8 cellular contexts compared by ENCODE assay signal in genomic region chr3:97909830-97910229, GRCh38.
A peak's percentile ranks its signal among the peaks of the same experiment; 100 is the strongest.
DNase-seq lines count a peak whose midpoint lies in the region; ATAC-seq and TF ChIP-seq lines count a peak whose summit lies in the region.
"Not testable (repeated sequence)": the region's sequence is repeated elsewhere in the genome, so short reads cannot be mapped to it uniquely, and the experiment has no call there.

No MANE protein-coding gene starts in this region.

- H3K36me3 ChIP-seq in CD4-positive, CD25-positive, alpha-beta regulatory T cell (ENCODE audit: control insufficient read depth, insufficient read depth, low read length); Caco-2 (ENCODE audit: control insufficient read depth, insufficient read depth, low read length); KOPT-K1 (ENCODE audit: insufficient read depth, low read length); naive thymus-derived CD4-positive, alpha-beta T cell (ENCODE audit: control insufficient read depth in 2 of 3, insufficient read depth in 3 of 3, low read length in 3 of 3); neutrophil: not testable (repeated sequence)

- peak in 1 of 3 donors; percentile 19 for DNase-seq in CD4-positive, CD25-positive, alpha-beta regulatory T cell
- not testable (repeated sequence) for DNase-seq in Caco-2; T-helper 2 cell treated with Interferon-gamma antibody and Interleukin-4, amounts not matched to agents 5 μg/mL and 100 μg/mL, for 36 hours (ENCODE audit: low spot score); activated CD4-positive, alpha-beta memory T cell treated with anti-CD3 and anti-CD28 coated beads, Interleukin-2, amount 10 ng/mL, durations not matched to agents 7 days and 5 days
- DNase-seq in effector memory CD8-positive, alpha-beta T cell = peak in 1 of 3 experiments; percentile 9
- DNase-seq in naive thymus-derived CD4-positive, alpha-beta T cell = peak in 2 of 9 donors; percentile 5 to 25

- H3K4me1 Mint-ChIP-seq in CD4-positive, CD25-positive, alpha-beta regulatory T cell = peaks cover 22 to 39% (median 32%) of the 10 kb centered on the region in 4 donors
- H3K4me1 Mint-ChIP-seq in Caco-2 (ENCODE audit: low read depth, unreplicated experiment) = not testable (repeated sequence)
- H3K4me1 Mint-ChIP-seq in T-helper 2 cell treated with Interferon-gamma antibody and Interleukin-4, amounts not matched to agents 5 μg/mL and 100 μg/mL, for 36 hours (ENCODE audit: low read depth) = peaks cover 22% of the 10 kb centered on the region
- H3K4me1 Mint-ChIP-seq in activated CD4-positive, alpha-beta memory T cell treated with anti-CD3 and anti-CD28 coated beads, Interleukin-2, amount 10 ng/mL, durations not matched to agents 7 days and 5 days = peaks cover 37% of the 10 kb centered on the region
- H3K4me1 Mint-ChIP-seq in effector memory CD8-positive, alpha-beta T cell (ENCODE audit: low read depth in 2 of 2) = peaks cover 20 to 23% of the 10 kb centered on the region in 2 donors
- peaks cover 15 to 30% (median 21%) of the 10 kb centered on the region in 7 donors for H3K4me1 Mint-ChIP-seq in naive thymus-derived CD4-positive, alpha-beta T cell

- H3K4me1 ChIP-seq in CD4-positive, CD25-positive, alpha-beta regulatory T cell (ENCODE audit: control insufficient read depth, insufficient read depth, low read length, poor library complexity, severe bottlenecking) = peaks cover 18% of the 10 kb centered on the region
- peaks cover 10% of the 10 kb centered on the region for H3K4me1 ChIP-seq in Caco-2
- peaks cover 17 to 18% of the 10 kb centered on the region in 2 donors for H3K4me1 ChIP-seq in naive thymus-derived CD4-positive, alpha-beta T cell (ENCODE audit: control insufficient read depth in 2 of 2, insufficient read depth in 2 of 2, low read length in 2 of 2)
- H3K4me1 ChIP-seq in neutrophil (ENCODE audit: control insufficient read depth in 1 of 2, insufficient read depth in 1 of 2, low read depth in 1 of 2, low read length in 1 of 2) = peaks cover 8 to 16% of the 10 kb centered on the region in 2 experiments

- not testable (repeated sequence) for H3K4me3 ChIP-seq in CD4-positive, CD25-positive, alpha-beta regulatory T cell (ENCODE audit: low read depth, low read length); Caco-2 (ENCODE audit: low read depth, low read length); naive thymus-derived CD4-positive, alpha-beta T cell (ENCODE audit: low read length); neutrophil (ENCODE audit: low read depth in 1 of 2, low read length in 1 of 2)

- not testable (repeated sequence) for H3K27me3 ChIP-seq in CD4-positive, CD25-positive, alpha-beta regulatory T cell (ENCODE audit: control insufficient read depth, insufficient read depth, low read length); Caco-2 (replicated peaks; ENCODE audit: control insufficient read depth, insufficient read depth, low read length); naive thymus-derived CD4-positive, alpha-beta T cell (ENCODE audit: control insufficient read depth in 2 of 2, insufficient read depth in 2 of 2, low read length in 2 of 2); neutrophil

- peak overlapping the region; percentile 80 to 95 (median 86) for H3K4me3 Mint-ChIP-seq in CD4-positive, CD25-positive, alpha-beta regulatory T cell
- peak overlapping the region; percentile 72 for H3K4me3 Mint-ChIP-seq in Caco-2 (ENCODE audit: unreplicated experiment)
- peak overlapping the region; percentile 81 for H3K4me3 Mint-ChIP-seq in T-helper 2 cell treated with Interferon-gamma antibody and Interleukin-4, amounts not matched to agents 5 μg/mL and 100 μg/mL, for 36 hours
- H3K4me3 Mint-ChIP-seq in activated CD4-positive, alpha-beta memory T cell treated with anti-CD3 and anti-CD28 coated beads, Interleukin-2, amount 10 ng/mL, durations not matched to agents 7 days and 5 days = peak overlapping the region; percentile 87
- H3K4me3 Mint-ChIP-seq in effector memory CD8-positive, alpha-beta T cell = peak overlapping the region; percentile 89 to 91
- peak overlapping the region in 6 of 10 donors; percentile 66 to 89 (median 84) for H3K4me3 Mint-ChIP-seq in naive thymus-derived CD4-positive, alpha-beta T cell

- H3K9me3 Mint-ChIP-seq in CD4-positive, CD25-positive, alpha-beta regulatory T cell = peaks cover 0 to 17% (median 0%) of the 10 kb centered on the region in 7 donors
- H3K9me3 Mint-ChIP-seq in Caco-2 (ENCODE audit: unreplicated experiment); T-helper 2 cell treated with Interferon-gamma antibody and Interleukin-4, amounts not matched to agents 5 μg/mL and 100 μg/mL, for 36 hours; effector memory CD8-positive, alpha-beta T cell: not testable (repeated sequence)
- H3K9me3 Mint-ChIP-seq in activated CD4-positive, alpha-beta memory T cell treated with anti-CD3 and anti-CD28 coated beads, Interleukin-2, amount 10 ng/mL, durations not matched to agents 7 days and 5 days = peaks cover 10% of the 10 kb centered on the region
- H3K9me3 Mint-ChIP-seq in naive thymus-derived CD4-positive, alpha-beta T cell = peaks cover 0 to 31% (median 8%) of the 10 kb centered on the region in 11 donors

- BruUV-seq in Caco-2 (replicated peaks; lab: Mats Ljungman, UMichigan) = not testable (repeated sequence)

- H3K27ac ChIP-seq in CD4-positive, CD25-positive, alpha-beta regulatory T cell (ENCODE audit: insufficient read depth, low read length, poor library complexity, severe bottlenecking); naive thymus-derived CD4-positive, alpha-beta T cell (ENCODE audit: low read depth, low read length): not testable (repeated sequence)
- H3K27ac ChIP-seq in KOPT-K1 (ENCODE audit: low read depth, low read length, poor library complexity, severe bottlenecking) (peak overlapping the region; percentile 44), neutrophil (peak overlapping the region; percentile 77)

- peaks cover 23% of the 10 kb centered on the region for H3K36me3 Mint-ChIP-seq in CD4-positive, CD25-positive, alpha-beta regulatory T cell
- H3K36me3 Mint-ChIP-seq in Caco-2 (ENCODE audit: insufficient read depth, unreplicated experiment); effector memory CD8-positive, alpha-beta T cell (ENCODE audit: insufficient read depth): not testable (repeated sequence)
- H3K36me3 Mint-ChIP-seq in T-helper 2 cell treated with Interferon-gamma antibody and Interleukin-4, amounts not matched to agents 5 μg/mL and 100 μg/mL, for 36 hours (ENCODE audit: low read depth) = peaks cover 19% of the 10 kb centered on the region
- H3K36me3 Mint-ChIP-seq in activated CD4-positive, alpha-beta memory T cell treated with anti-CD3 and anti-CD28 coated beads, Interleukin-2, amount 10 ng/mL, durations not matched to agents 7 days and 5 days (ENCODE audit: low read depth) = peaks cover 46% of the 10 kb centered on the region
- peaks cover 0 to 41% (median 4%) of the 10 kb centered on the region in 5 donors for H3K36me3 Mint-ChIP-seq in naive thymus-derived CD4-positive, alpha-beta T cell

- CTCF ChIA-PET in Caco-2 (lab: Charles Lee); naive thymus-derived CD4-positive, alpha-beta T cell (lab: Charles Lee): not testable (repeated sequence)
- CTCF ChIA-PET in activated CD4-positive, alpha-beta memory T cell treated with anti-CD3 and anti-CD28 coated beads, Interleukin-2, amount 10 ng/mL, durations not matched to agents 7 days and 5 days (lab: Charles Lee) = interaction anchor here (1.1 kb wide), 1 partner anchor 11 kb away, joined by 3 read pairs; no protein-coding TSS in a partner anchor

- POLR2A ChIA-PET in Caco-2 (lab: Charles Lee); naive thymus-derived CD4-positive, alpha-beta T cell (lab: Charles Lee): not testable (repeated sequence)
- POLR2A ChIA-PET in activated CD4-positive, alpha-beta memory T cell treated with anti-CD3 and anti-CD28 coated beads, Interleukin-2, amount 10 ng/mL, durations not matched to agents 7 days and 5 days (lab: Charles Lee) = interaction anchor here (1.1 to 1.8 kb wide), 2 partner anchors 88 to 145 kb away, joined by 3 to 5 read pairs; partner anchors contain the start of genes ARL6 and CRYBG3

- intact Hi-C loops in Caco-2 (cut with micrococcal nuclease; ENCODE audit: unreplicated experiment); naive thymus-derived CD4-positive, alpha-beta T cell (cut with micrococcal nuclease): not testable (repeated sequence)

- ATAC-seq in CD4-positive, CD25-positive, alpha-beta regulatory T cell (ENCODE audit: low read depth in 2 of 2); effector memory CD8-positive, alpha-beta T cell (replicated peaks); naive thymus-derived CD4-positive, alpha-beta T cell: not testable (repeated sequence)

- not testable (repeated sequence) for H3K9me3 ChIP-seq in CD4-positive, CD25-positive, alpha-beta regulatory T cell (ENCODE audit: control insufficient read depth in 2 of 2, low read length in 2 of 2); Caco-2; KOPT-K1 (ENCODE audit: insufficient read depth, low read length, poor library complexity, severe bottlenecking); naive thymus-derived CD4-positive, alpha-beta T cell (ENCODE audit: control insufficient read depth in 2 of 3, low read length in 3 of 3); neutrophil

- H3K27ac Mint-ChIP-seq in CD4-positive, CD25-positive, alpha-beta regulatory T cell = peak overlapping the region in 2 of 3 donors; percentile 86 to 95
- peak overlapping the region; percentile 67 for H3K27ac Mint-ChIP-seq in Caco-2 (ENCODE audit: unreplicated experiment)
- H3K27ac Mint-ChIP-seq in T-helper 2 cell treated with Interferon-gamma antibody and Interleukin-4, amounts not matched to agents 5 μg/mL and 100 μg/mL, for 36 hours = not testable (repeated sequence)
- H3K27ac Mint-ChIP-seq in activated CD4-positive, alpha-beta memory T cell treated with anti-CD3 and anti-CD28 coated beads, Interleukin-2, amount 10 ng/mL, durations not matched to agents 7 days and 5 days = peak overlapping the region; percentile 96
- H3K27ac Mint-ChIP-seq in effector memory CD8-positive, alpha-beta T cell = peak overlapping the region; percentile 96 to 97
- H3K27ac Mint-ChIP-seq in naive thymus-derived CD4-positive, alpha-beta T cell = peak overlapping the region in 6 of 9 donors; percentile 71 to 98 (median 93)

- TF ChIP-seq CTCF in Caco-2 (IDR thresholded peaks at IDR 0.05; ENCODE audit: insufficient read depth in 1 of 2, low read depth in 1 of 2, low read length in 1 of 2, severe bottlenecking in 1 of 2, unreplicated experiment in 1 of 2); neutrophil (IDR thresholded peaks at IDR 0.05): not testable (repeated sequence)

- H3K27me3 Mint-ChIP-seq in CD4-positive, CD25-positive, alpha-beta regulatory T cell; Caco-2 (ENCODE audit: insufficient read depth, unreplicated experiment); T-helper 2 cell treated with Interferon-gamma antibody and Interleukin-4, amounts not matched to agents 5 μg/mL and 100 μg/mL, for 36 hours (ENCODE audit: low read depth); activated CD4-positive, alpha-beta memory T cell treated with anti-CD3 and anti-CD28 coated beads, Interleukin-2, amount 10 ng/mL, durations not matched to agents 7 days and 5 days; effector memory CD8-positive, alpha-beta T cell; naive thymus-derived CD4-positive, alpha-beta T cell: not testable (repeated sequence)
